ENCODE assay signal across 1 cellular context in genomic region chr10:73109248-73109652, GRCh38.
TF ChIP-seq lines count a peak whose summit lies in the region.

No MANE protein-coding gene starts in this region.

TF ChIP-seq in GM12878, 131 proteins besides CTCF, POLR2A, EP300 and RAD21:
- peak; percentile 37 for TF ChIP-seq SP1 (IDR thresholded peaks at IDR 0.05; ENCODE audit: low read depth, low read length)
TF ChIP-seq in GM12878: peak in this region for 1; not testable (repeated sequence) for 130.
